12 cellular contexts compared by ENCODE assay signal in genomic region chr17:9273334-9274118, GRCh38.
DNase-seq lines count a peak whose midpoint lies in the region; ATAC-seq and TF ChIP-seq lines count a peak whose summit lies in the region.
"Had no signal": no experiment of that assay in that cellular context is flagged by ENCODE, and none has a peak within 500 bp of the region (broad histone marks: within the 10 kb centered on the region; RNA-seq: fewer than 3 reads in every experiment).

No MANE protein-coding gene starts in this region.

- no peak overlapping the region for H3K4me3 ChIP-seq in left lung
- H3K4me3 ChIP-seq: SJSA1 had no signal

- no peaks in the 10 kb centered on the region for H3K9me3 ChIP-seq in left lung
- H3K9me3 ChIP-seq: SJSA1 had no signal

- H3K27me3 ChIP-seq in left lung: no peaks in the 10 kb centered on the region
- H3K27me3 ChIP-seq: SJSA1 had no signal

- H3K27me3 Mint-ChIP-seq in osteocyte (ENCODE audit: unreplicated experiment): no peaks in the 10 kb centered on the region
- H3K27me3 Mint-ChIP-seq: stimulated activated naive B cell treated with anti-CD40 and anti-IgM and Interleukin-4, amounts not matched to agents 10 μg/mL and 1 μg/mL and 100 μg/mL, for 72 hours had no signal

- H3K4me1 ChIP-seq in left lung: no peaks in the 10 kb centered on the region
- H3K4me1 ChIP-seq: SJSA1 had no signal

- peak overlapping the region in 1 of 2 donors; percentile 30 for H3K27ac ChIP-seq in left lung
- H3K27ac ChIP-seq: SJSA1 had no signal

- no peak for TF ChIP-seq CTCF in left lung (IDR thresholded peaks at IDR 0.05)
- no peak for TF ChIP-seq CTCF in osteocyte (IDR thresholded peaks at IDR 0.05)

- peak overlapping the region; percentile 94 for H3K27ac Mint-ChIP-seq in activated naive CD4-positive, alpha-beta T cell treated with anti-CD3 and anti-CD28 coated beads, Interleukin-2, amount 50 U/mL, for 72 hours
- no peak overlapping the region for H3K27ac Mint-ChIP-seq in osteocyte (ENCODE audit: unreplicated experiment)
- H3K27ac Mint-ChIP-seq: stimulated activated naive B cell treated with anti-CD40 and anti-IgM and Interleukin-4, amounts not matched to agents 10 μg/mL and 1 μg/mL and 100 μg/mL, for 72 hours; WTC11 had no signal

- peak; percentile 82 to 89 for ATAC-seq in activated CD4-positive, CD25-positive, alpha-beta regulatory T cell treated with anti-CD3 and anti-CD28 coated beads, Interleukin-2, amount 50 U/mL, for 24 hours
- peak; percentile 90 to 91 for ATAC-seq in activated naive CD4-positive, alpha-beta T cell treated with anti-CD3 and anti-CD28 coated beads, Interleukin-2, amount 50 U/mL, for 72 hours
- peak; percentile 44 for ATAC-seq in left lung
- no peak for ATAC-seq in HG03378 (IDR thresholded peaks at IDR 0.05; ENCODE audit: unreplicated experiment)
- ATAC-seq: WTC11 had no signal

- peaks cover 0 to 8% of the 10 kb centered on the region in 2 donors for H3K9me3 Mint-ChIP-seq in activated naive CD4-positive, alpha-beta T cell treated with anti-CD3 and anti-CD28 coated beads, Interleukin-2, amount 50 U/mL, for 72 hours
- H3K9me3 Mint-ChIP-seq in osteocyte (ENCODE audit: unreplicated experiment): no peaks in the 10 kb centered on the region
- H3K9me3 Mint-ChIP-seq: stimulated activated naive B cell treated with anti-CD40 and anti-IgM and Interleukin-4, amounts not matched to agents 10 μg/mL and 1 μg/mL and 100 μg/mL, for 72 hours; WTC11 had no signal

- H3K36me3 ChIP-seq in left lung: no peaks in the 10 kb centered on the region
- H3K36me3 ChIP-seq: SJSA1 had no signal

- H3K4me1 Mint-ChIP-seq in osteocyte (ENCODE audit: unreplicated experiment): peaks cover 9% of the 10 kb centered on the region
- H3K4me1 Mint-ChIP-seq: stimulated activated naive B cell treated with anti-CD40 and anti-IgM and Interleukin-4, amounts not matched to agents 10 μg/mL and 1 μg/mL and 100 μg/mL, for 72 hours had no signal

- no peak overlapping the region for H3K4me3 Mint-ChIP-seq in osteocyte (ENCODE audit: unreplicated experiment)
- H3K4me3 Mint-ChIP-seq: stimulated activated naive B cell treated with anti-CD40 and anti-IgM and Interleukin-4, amounts not matched to agents 10 μg/mL and 1 μg/mL and 100 μg/mL, for 72 hours; WTC11 had no signal

- intact Hi-C loops in left lung (cut with DNase I): no loop called here

- H3K36me3 Mint-ChIP-seq in activated naive CD4-positive, alpha-beta T cell treated with anti-CD3 and anti-CD28 coated beads, Interleukin-2, amount 50 U/mL, for 72 hours: peaks cover 5 to 8% of the 10 kb centered on the region in 2 donors
- H3K36me3 Mint-ChIP-seq in osteocyte (ENCODE audit: unreplicated experiment): no peaks in the 10 kb centered on the region
- H3K36me3 Mint-ChIP-seq: WTC11 had no signal

- DNase-seq in activated CD4-positive, CD25-positive, alpha-beta regulatory T cell (lab: John Stamatoyannopoulos, UW): no peak
- peak; percentile 38 to 60 for DNase-seq in activated naive CD4-positive, alpha-beta T cell treated with anti-CD3 and anti-CD28 coated beads, Interleukin-2, amount 50 U/mL, for 72 hours (ENCODE audit: low spot score in 2 of 2)
- no peak for DNase-seq in left lung
- DNase-seq in stimulated activated CD8-positive, alpha-beta memory T cell treated with anti-CD3 and anti-CD28 coated beads, Interleukin-4, amount 100 ng/mL, for 48 hours: peak; percentile 57
- DNase-seq in 8988T: no peak
- no peak for DNase-seq in osteocyte (ENCODE audit: extremely low spot score, unreplicated experiment)
- DNase-seq: NCI-H1436; stimulated activated naive B cell treated with anti-CD40 and anti-IgM and Interleukin-4, amounts not matched to agents 10 μg/mL and 1 μg/mL and 100 μg/mL, for 72 hours had no signal

Comparison
In these comparisons a context has a peak if more than half of its experiments do, and no peak if none do; other contexts are left out.
1. DNase-seq: peak in activated naive CD4-positive, alpha-beta T cell treated with anti-CD3 and anti-CD28 coated beads, Interleukin-2, amount 50 U/mL, for 72 hours (2 of 2) and stimulated activated CD8-positive, alpha-beta memory T cell treated with anti-CD3 and anti-CD28 coated beads, Interleukin-4, amount 100 ng/mL, for 48 hours (single experiment); none in activated CD4-positive, CD25-positive, alpha-beta regulatory T cell (0 of 4), left lung (0 of 2), 8988T (single experiment) and osteocyte (single experiment).